Comparison of ENCODE assay signal across 8 cellular contexts in the genomic region with DNA sequence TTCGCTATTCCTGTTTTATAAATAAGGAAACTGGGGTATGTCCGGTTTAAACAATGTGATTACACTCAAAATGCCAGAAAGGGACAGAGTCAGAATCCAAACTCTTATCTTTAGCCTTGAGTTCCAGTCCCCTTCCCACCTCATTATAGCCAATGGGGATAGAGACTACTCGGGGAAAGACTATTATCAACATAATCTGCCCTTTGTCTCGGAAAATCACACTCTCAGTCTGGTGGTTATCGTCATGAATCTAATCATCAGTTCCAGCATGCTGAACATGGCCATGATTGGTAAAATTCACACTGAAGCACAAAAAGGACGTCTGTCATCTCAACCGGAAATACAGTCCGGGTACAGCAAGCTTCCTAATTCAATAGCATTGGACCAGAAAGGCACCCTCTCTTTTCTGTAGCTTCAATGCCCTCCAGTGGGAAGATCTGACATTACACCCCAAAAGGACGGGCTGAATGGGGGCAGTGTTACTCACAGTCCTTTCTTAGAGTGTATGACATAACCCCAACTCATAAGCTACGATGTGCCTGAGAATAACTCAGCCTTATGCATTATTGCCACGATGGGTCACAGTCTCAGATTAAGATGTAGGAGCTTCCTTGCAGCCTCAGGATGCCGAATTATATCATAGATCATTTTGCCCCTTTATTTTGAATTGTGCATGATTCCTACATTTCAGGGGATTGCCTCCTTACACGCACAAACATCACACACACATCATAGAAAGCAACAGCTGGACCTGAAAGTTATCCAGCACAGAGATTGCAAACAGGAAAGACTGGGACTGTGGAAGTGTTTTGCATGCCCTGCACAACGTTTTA.
DNase-seq lines count a peak whose midpoint lies in the region; ATAC-seq and TF ChIP-seq lines count a peak whose summit lies in the region.

No MANE protein-coding gene starts in this region.

- TF ChIP-seq EP300 in stomach (IDR thresholded peaks at IDR 0.05), result no peak

- H3K27me3 Mint-ChIP-seq in Caco-2 (ENCODE audit: insufficient read depth, unreplicated experiment), result peaks cover 8% of the 10 kb centered on the region
- H3K27me3 Mint-ChIP-seq in natural killer cell treated with Interleukin-12 subunit alpha and Interleukin-12 subunit beta and Interleukin-15 and Interleukin-18, amount 100 ng/mL, for 72 hours, result peaks cover 2 to 8% of the 10 kb centered on the region in 2 donors

- TF ChIP-seq POLR2A in esophagus squamous epithelium (IDR thresholded peaks at IDR 0.05), result no peak
- no peak for TF ChIP-seq POLR2A in stomach (IDR thresholded peaks at IDR 0.05)

- H3K27ac Mint-ChIP-seq in Caco-2 (ENCODE audit: unreplicated experiment), result no peak overlapping the region
- no peak overlapping the region for H3K27ac Mint-ChIP-seq in natural killer cell treated with Interleukin-12 subunit alpha and Interleukin-12 subunit beta and Interleukin-15 and Interleukin-18, amount 100 ng/mL, for 72 hours

- H3K9me3 ChIP-seq in Caco-2 (no peaks in the 10 kb centered on the region), NT2/D1 (ENCODE audit: insufficient read depth, low read length) (no peaks in the 10 kb centered on the region), esophagus squamous epithelium (no peaks in the 10 kb centered on the region), stomach (no peaks in the 10 kb centered on the region)

- POLR2A ChIA-PET in Caco-2 (lab: Charles Lee), result no interaction called here

- ATAC-seq in GM19452 (IDR thresholded peaks at IDR 0.05; ENCODE audit: unreplicated experiment) (peak; percentile 92), HG03460 (IDR thresholded peaks at IDR 0.05; ENCODE audit: unreplicated experiment) (peak; percentile 98)
- peak; percentile 65 to 79 for ATAC-seq in natural killer cell treated with Interleukin-12 subunit alpha and Interleukin-12 subunit beta and Interleukin-15 and Interleukin-18, amount 100 ng/mL, for 72 hours

- no peaks in the 10 kb centered on the region for H3K36me3 ChIP-seq in Caco-2 (ENCODE audit: control insufficient read depth, insufficient read depth, low read length)
- H3K36me3 ChIP-seq in NT2/D1 (ENCODE audit: insufficient read depth, insufficient read length, low read length), result no peaks in the 10 kb centered on the region
- H3K36me3 ChIP-seq in esophagus squamous epithelium, result no peaks in the 10 kb centered on the region
- H3K36me3 ChIP-seq in stomach, result no peaks in the 10 kb centered on the region

- H3K4me1 ChIP-seq in Caco-2 (no peaks in the 10 kb centered on the region), NT2/D1 (ENCODE audit: insufficient read depth, insufficient read length) (peaks cover 4% of the 10 kb centered on the region), esophagus squamous epithelium (peaks cover 0 to 10% (median 3%) of the 10 kb centered on the region in 3 donors), stomach (peaks cover 0 to 11% (median 5%) of the 10 kb centered on the region in 4 donors)

- H3K4me3 ChIP-seq in Caco-2 (ENCODE audit: low read depth, low read length) (no peak overlapping the region), NT2/D1 (ENCODE audit: insufficient read length, low read depth) (no peak overlapping the region), esophagus squamous epithelium (peak overlapping the region in 1 of 4 donors; percentile 42), stomach (peak overlapping the region in 2 of 4 donors; percentile 15 to 16)

- TF ChIP-seq CTCF in Caco-2 (IDR thresholded peaks at IDR 0.05; ENCODE audit: insufficient read depth in 1 of 2, low read depth in 1 of 2, low read length in 1 of 2, severe bottlenecking in 1 of 2, unreplicated experiment in 1 of 2) (peak; percentile 68 to 76), esophagus squamous epithelium (IDR thresholded peaks at IDR 0.05) (peak in 5 of 6 experiments; percentile 61 to 82 (median 74)), stomach (IDR thresholded peaks at IDR 0.05) (peak in 5 of 7 experiments; percentile 65 to 84 (median 77))

- H3K9ac ChIP-seq in NT2/D1 (ENCODE audit: insufficient read length, low read depth), result no peak overlapping the region

- no TSS peak for BruUV-seq in Caco-2 (replicated peaks; lab: Mats Ljungman, UMichigan)

- intact Hi-C loops in Caco-2 (cut with micrococcal nuclease; ENCODE audit: unreplicated experiment) (loop anchor here (1.0 to 10.0 kb wide), 6 partner anchors 306 to 1174 kb away; no protein-coding TSS in a partner anchor), esophagus squamous epithelium (cut with DNase I) (no loop called here), stomach (cut with DNase I; ENCODE audit: low total_unique reads) (no loop called here)

- H3K27ac ChIP-seq in esophagus squamous epithelium (no peak overlapping the region), stomach (no peak overlapping the region)

- DNase-seq in Caco-2 (peak; percentile 64 to 76), NT2/D1 (ENCODE audit: low read depth, low spot score) (peak; percentile 78), activated T-cell treated with anti-CD3 and anti-CD28 coated beads for 4 hours (peak; percentile 60), esophagus squamous epithelium (lab: John Stamatoyannopoulos, UW) (peak; percentile 0), stomach (peak; percentile 57)
- DNase-seq in natural killer cell treated with Interleukin-12 subunit alpha and Interleukin-12 subunit beta and Interleukin-15 and Interleukin-18, amount 100 ng/mL, for 72 hours (ENCODE audit: low spot score), result peak; percentile 64

- no peak overlapping the region for H3K4me3 Mint-ChIP-seq in Caco-2 (ENCODE audit: unreplicated experiment)
- peak overlapping the region; percentile 32 for H3K4me3 Mint-ChIP-seq in natural killer cell treated with Interleukin-12 subunit alpha and Interleukin-12 subunit beta and Interleukin-15 and Interleukin-18, amount 100 ng/mL, for 72 hours

- CTCF ChIA-PET in Caco-2 (lab: Charles Lee), result interaction anchor here (1.1 to 1.4 kb wide), 4 partner anchors 9 to 311 kb away, joined by 3 to 18 read pairs (median 9); no protein-coding TSS in a partner anchor

- no peaks in the 10 kb centered on the region for H3K27me3 ChIP-seq in Caco-2 (replicated peaks; ENCODE audit: control insufficient read depth, insufficient read depth, low read length)
- no peaks in the 10 kb centered on the region for H3K27me3 ChIP-seq in NT2/D1 (ENCODE audit: insufficient read depth, insufficient read length)
- H3K27me3 ChIP-seq in esophagus squamous epithelium, result no peaks in the 10 kb centered on the region
- H3K27me3 ChIP-seq in stomach, result no peaks in the 10 kb centered on the region

- H3K4me1 Mint-ChIP-seq in Caco-2 (ENCODE audit: low read depth, unreplicated experiment), result no peaks in the 10 kb centered on the region
- no peaks in the 10 kb centered on the region for H3K4me1 Mint-ChIP-seq in natural killer cell treated with Interleukin-12 subunit alpha and Interleukin-12 subunit beta and Interleukin-15 and Interleukin-18, amount 100 ng/mL, for 72 hours (ENCODE audit: low read depth in 2 of 2)

- H3K9me3 Mint-ChIP-seq in Caco-2 (ENCODE audit: unreplicated experiment), result no peaks in the 10 kb centered on the region
- H3K9me3 Mint-ChIP-seq in natural killer cell treated with Interleukin-12 subunit alpha and Interleukin-12 subunit beta and Interleukin-15 and Interleukin-18, amount 100 ng/mL, for 72 hours, result no peaks in the 10 kb centered on the region

- H3K36me3 Mint-ChIP-seq in Caco-2 (ENCODE audit: insufficient read depth, unreplicated experiment), result no peaks in the 10 kb centered on the region
- no peaks in the 10 kb centered on the region for H3K36me3 Mint-ChIP-seq in natural killer cell treated with Interleukin-12 subunit alpha and Interleukin-12 subunit beta and Interleukin-15 and Interleukin-18, amount 100 ng/mL, for 72 hours

- 23 to 26% methylated on average over 12 to 14 of the region's 14 CpGs for WGBS in esophagus squamous epithelium, 2 donors
- WGBS in stomach, 5 donors, result 19 to 24% (median 23%) methylated on average over 14 of the region's 14 CpGs

Comparison
In these comparisons a context has a peak if more than half of its experiments do, and no peak if none do; other contexts are left out.
1. DNase-seq: peak in every context shown above with its lines; median percentile 78 in NT2/D1; 70 in Caco-2; 64 in natural killer cell treated with Interleukin-12 subunit alpha and Interleukin-12 subunit beta and Interleukin-15 and Interleukin-18, amount 100 ng/mL, for 72 hours; 60 in activated T-cell treated with anti-CD3 and anti-CD28 coated beads for 4 hours; 57 in stomach; 0 in esophagus squamous epithelium.